Comparison of ENCODE assay signal across 19 cellular contexts in the genomic region with DNA sequence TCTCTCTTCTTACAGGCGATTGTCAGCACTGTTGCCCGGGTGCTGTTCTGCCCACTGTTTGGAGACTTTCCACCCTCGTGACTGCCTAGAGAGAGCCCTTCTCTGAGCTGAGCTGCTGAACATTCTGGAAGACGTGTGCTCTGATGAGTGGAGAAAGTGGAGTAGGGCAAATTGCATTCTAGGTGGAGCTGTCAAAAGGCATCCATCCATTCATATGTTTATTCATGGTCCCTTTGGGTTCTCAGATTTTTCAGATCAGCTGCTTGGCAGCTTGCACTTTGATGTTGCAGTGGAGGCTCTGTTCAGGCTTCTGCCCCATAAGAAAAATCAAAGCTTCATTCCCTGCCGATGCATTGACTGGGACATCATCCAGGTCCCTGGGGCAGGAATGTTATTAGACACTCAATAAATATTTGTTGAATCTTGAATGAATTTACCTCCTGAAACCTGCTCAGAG.
DNase-seq lines count a peak whose midpoint lies in the region; TF ChIP-seq lines count a peak whose summit lies in the region.
"Had no signal": no experiment of that assay in that cellular context is flagged by ENCODE, and none has a peak within 500 bp of the region (broad histone marks: within the 10 kb centered on the region; RNA-seq: fewer than 3 reads in every experiment).

No MANE protein-coding gene starts in this region.

- H3K27ac ChIP-seq in BLaER1: no peak overlapping the region
- no peak overlapping the region for H3K27ac ChIP-seq in mammary epithelial cell (ENCODE audit: insufficient read depth, low read depth, low read length)
- H3K27ac ChIP-seq in osteoblast (ENCODE audit: low read depth, low read length): no peak overlapping the region
- no peak overlapping the region for H3K27ac ChIP-seq in left ventricle myocardium inferior (replicated peaks)
- H3K27ac ChIP-seq in ascending aorta: no peak overlapping the region
- H3K27ac ChIP-seq: psoas muscle, vagina had no signal

- H3K4me1 ChIP-seq in BLaER1 (peaks cover 17% of the 10 kb centered on the region), mammary epithelial cell (ENCODE audit: insufficient read depth, low read length) (peaks cover 19% of the 10 kb centered on the region), osteoblast (ENCODE audit: insufficient read depth, low read length) (peaks cover 20% of the 10 kb centered on the region), left ventricle myocardium inferior (peaks cover 32% of the 10 kb centered on the region), ascending aorta (peaks cover 6 to 13% of the 10 kb centered on the region in 2 donors)

- H3K4me3 Mint-ChIP-seq in CD14-positive monocyte: no peak overlapping the region
- H3K4me3 Mint-ChIP-seq: activated naive CD4-positive, alpha-beta T cell treated with anti-CD3 and anti-CD28 coated beads, Interleukin-2, amount 50 U/mL, for 24 hours; CD4-positive, CD25-positive, alpha-beta regulatory T cell; GM23338; stimulated activated naive CD8-positive, alpha-beta T cell treated with anti-CD3 and anti-CD28 coated beads, Interleukin-15, Interleukin-2, amounts not matched to agents 100 ng/mL and 50 ng/mL, for 24 hours had no signal

- H3K4me1 Mint-ChIP-seq in CD14-positive monocyte: peaks cover 3% of the 10 kb centered on the region
- H3K4me1 Mint-ChIP-seq: activated naive CD4-positive, alpha-beta T cell treated with anti-CD3 and anti-CD28 coated beads, Interleukin-2, amount 50 U/mL, for 24 hours; CD4-positive, CD25-positive, alpha-beta regulatory T cell had no signal

- dilution Hi-C loops in mammary epithelial cell (cut with HindIII; ENCODE audit: low sequenced_read_pairs): no loop called here

- intact Hi-C loops in mammary epithelial cell (cut with micrococcal nuclease): no loop called here
- intact Hi-C loops in left ventricle myocardium inferior (cut with micrococcal nuclease): no loop called here
- intact Hi-C loops in ascending aorta (cut with DNase I): no loop called here
- intact Hi-C loops in CD14-positive monocyte (cut with micrococcal nuclease): no loop called here

- H3K27ac Mint-ChIP-seq in CD14-positive monocyte: peak overlapping the region in 1 of 7 donors; percentile 43
- H3K27ac Mint-ChIP-seq: activated naive CD4-positive, alpha-beta T cell treated with anti-CD3 and anti-CD28 coated beads, Interleukin-2, amount 50 U/mL, for 24 hours; CD4-positive, CD25-positive, alpha-beta regulatory T cell; GM23338; stimulated activated naive CD8-positive, alpha-beta T cell treated with anti-CD3 and anti-CD28 coated beads, Interleukin-15, Interleukin-2, amounts not matched to agents 100 ng/mL and 50 ng/mL, for 24 hours had no signal

- DNase-seq in MG63: peak; percentile 54
- peak; percentile 8 for DNase-seq in mammary epithelial cell
- DNase-seq in osteoblast (ENCODE audit: insufficient read length, low spot score, missing footprints): no peak
- DNase-seq in left ventricle myocardium inferior: no peak
- no peak for DNase-seq in stimulated activated naive CD4-positive, alpha-beta T cell treated with Interleukin-2 at 50 U/mL for 16 hours (lab: John Stamatoyannopoulos, UW)
- DNase-seq in ascending aorta (ENCODE audit: low spot score in 2 of 2): no peak
- DNase-seq in CD14-positive monocyte (ENCODE audit: low spot score): no peak
- DNase-seq: activated CD4-positive, alpha-beta T cell treated with anti-CD3 and anti-CD28 coated beads for 48 hours; activated T-cell treated with anti-CD3 and anti-CD28 coated beads for 4 hours; CD4-positive, CD25-positive, alpha-beta regulatory T cell; effector memory CD4-positive, alpha-beta T cell; NCI-H2029 treated with DMSO at 0.1 percent for 48 hours; psoas muscle; SHP77 had no signal

- peaks cover 0 to 3% (median 0%) of the 10 kb centered on the region in 7 donors for H3K9me3 Mint-ChIP-seq in CD14-positive monocyte
- H3K9me3 Mint-ChIP-seq: activated naive CD4-positive, alpha-beta T cell treated with anti-CD3 and anti-CD28 coated beads, Interleukin-2, amount 50 U/mL, for 24 hours; stimulated activated naive CD8-positive, alpha-beta T cell treated with anti-CD3 and anti-CD28 coated beads, Interleukin-15, Interleukin-2, amounts not matched to agents 100 ng/mL and 50 ng/mL, for 24 hours had no signal

- H3K4me2 ChIP-seq in BLaER1 (peak overlapping the region; percentile 15), mammary epithelial cell (ENCODE audit: insufficient read depth, low read depth, low read length) (no peak overlapping the region), osteoblast (ENCODE audit: insufficient read depth, low read length) (peak overlapping the region; percentile 21)
- H3K4me2 ChIP-seq: GM23338 had no signal

- no peaks in the 10 kb centered on the region for H3K27me3 ChIP-seq in BLaER1
- no peaks in the 10 kb centered on the region for H3K27me3 ChIP-seq in MG63
- no peaks in the 10 kb centered on the region for H3K27me3 ChIP-seq in mammary epithelial cell (ENCODE audit: insufficient read depth, low read length)
- peaks cover 7% of the 10 kb centered on the region for H3K27me3 ChIP-seq in osteoblast (ENCODE audit: insufficient read depth, low read length)
- no peaks in the 10 kb centered on the region for H3K27me3 ChIP-seq in left ventricle myocardium inferior (ENCODE audit: low read depth)
- H3K27me3 ChIP-seq in ascending aorta: no peaks in the 10 kb centered on the region
- H3K27me3 ChIP-seq: vagina had no signal

- BruUV-seq in mammary epithelial cell (replicated peaks; lab: Mats Ljungman, UMichigan): no TSS peak

- no peaks in the 10 kb centered on the region for H3K9me3 ChIP-seq in BLaER1
- no peaks in the 10 kb centered on the region for H3K9me3 ChIP-seq in MG63
- H3K9me3 ChIP-seq in mammary epithelial cell (replicated peaks; ENCODE audit: insufficient read depth, low read length): no peaks in the 10 kb centered on the region
- H3K9me3 ChIP-seq in osteoblast (ENCODE audit: low read depth, low read length): no peaks in the 10 kb centered on the region
- H3K9me3 ChIP-seq in left ventricle myocardium inferior (replicated peaks): no peaks in the 10 kb centered on the region
- H3K9me3 ChIP-seq in ascending aorta: no peaks in the 10 kb centered on the region
- H3K9me3 ChIP-seq: psoas muscle, vagina had no signal

- TF ChIP-seq CTCF in mammary epithelial cell (conservative IDR thresholded peaks at IDR 0.05 in 1 of 2, IDR thresholded peaks at IDR 0.05 in 1 of 2; ENCODE audit: extremely low read depth in 1 of 2, insufficient read depth in 1 of 2, low read depth in 1 of 2, low read length in 2 of 2): no peak
- no peak for TF ChIP-seq CTCF in osteoblast (IDR thresholded peaks at IDR 0.05; ENCODE audit: extremely low read depth, low read depth, low read length)
- TF ChIP-seq CTCF in left ventricle myocardium inferior (IDR thresholded peaks at IDR 0.05; ENCODE audit: borderline replicate concordance): no peak
- TF ChIP-seq CTCF in ascending aorta (IDR thresholded peaks at IDR 0.05): no peak
- no peak for TF ChIP-seq CTCF in CD14-positive monocyte (IDR thresholded peaks at IDR 0.05)

- H3K9ac ChIP-seq in BLaER1 (no peak overlapping the region), mammary epithelial cell (ENCODE audit: insufficient read depth, low read length) (no peak overlapping the region)

- in situ Hi-C loops in mammary epithelial cell (cut with MboI; ENCODE audit: low sequenced_read_pairs in 2 of 2): no loop called here

- H2AFZ ChIP-seq in mammary epithelial cell (ENCODE audit: low read depth, low read length): no peak overlapping the region
- H2AFZ ChIP-seq in osteoblast (ENCODE audit: low read length): no peak overlapping the region
- H2AFZ ChIP-seq: GM23338 had no signal

- no peak overlapping the region for H3K4me3 ChIP-seq in BLaER1
- no peak overlapping the region for H3K4me3 ChIP-seq in MG63
- H3K4me3 ChIP-seq in mammary epithelial cell (replicated peaks in 1 of 3; ENCODE audit: insufficient read depth in 1 of 3, low read depth in 2 of 3, low read length in 3 of 3): no peak overlapping the region
- H3K4me3 ChIP-seq in osteoblast (ENCODE audit: insufficient read depth, low read length): no peak overlapping the region
- no peak overlapping the region for H3K4me3 ChIP-seq in left ventricle myocardium inferior
- no peak overlapping the region for H3K4me3 ChIP-seq in ascending aorta
- H3K4me3 ChIP-seq: GM23338, psoas muscle, vagina had no signal

- H4K20me1 ChIP-seq in BLaER1: no peaks in the 10 kb centered on the region
- no peaks in the 10 kb centered on the region for H4K20me1 ChIP-seq in mammary epithelial cell (ENCODE audit: insufficient read depth, low read length)
- H4K20me1 ChIP-seq in osteoblast (ENCODE audit: insufficient read depth, low read length): no peaks in the 10 kb centered on the region

- no peaks in the 10 kb centered on the region for H3K36me3 ChIP-seq in BLaER1
- H3K36me3 ChIP-seq in MG63: no peaks in the 10 kb centered on the region
- H3K36me3 ChIP-seq in mammary epithelial cell (ENCODE audit: insufficient read depth, low read length): no peaks in the 10 kb centered on the region
- no peaks in the 10 kb centered on the region for H3K36me3 ChIP-seq in osteoblast (ENCODE audit: insufficient read depth, low read length)
- no peaks in the 10 kb centered on the region for H3K36me3 ChIP-seq in left ventricle myocardium inferior
- H3K36me3 ChIP-seq in ascending aorta: no peaks in the 10 kb centered on the region
- H3K36me3 ChIP-seq: vagina had no signal

- peaks cover 7 to 10% (median 9%) of the 10 kb centered on the region in 3 donors for H3K27me3 Mint-ChIP-seq in CD14-positive monocyte (ENCODE audit: low read depth in 3 of 3)
- H3K27me3 Mint-ChIP-seq: activated naive CD4-positive, alpha-beta T cell treated with anti-CD3 and anti-CD28 coated beads, Interleukin-2, amount 50 U/mL, for 24 hours had no signal

- H3K36me3 Mint-ChIP-seq in CD14-positive monocyte: no peaks in the 10 kb centered on the region
- H3K36me3 Mint-ChIP-seq: activated naive CD4-positive, alpha-beta T cell treated with anti-CD3 and anti-CD28 coated beads, Interleukin-2, amount 50 U/mL, for 24 hours; CD4-positive, CD25-positive, alpha-beta regulatory T cell had no signal

- 16% methylated on average over 5 of the region's 5 CpGs for WGBS in mammary epithelial cell (ENCODE audit: low coverage, missing lambda C conversion rate)

- H3K79me2 ChIP-seq in mammary epithelial cell (ENCODE audit: insufficient read depth, low read length): no peaks in the 10 kb centered on the region
- no peaks in the 10 kb centered on the region for H3K79me2 ChIP-seq in osteoblast (ENCODE audit: insufficient read depth, low read length)

- CTCF ChIA-PET in mammary epithelial cell (lab: Charles Lee; ENCODE audit: low non-redundant PET): no interaction called here

Comparison
In these comparisons a context has a peak if more than half of its experiments do, and no peak if none do; other contexts are left out.
1. DNase-seq: peak in MG63 (single experiment) and mammary epithelial cell (single experiment); none in osteoblast (single experiment), left ventricle myocardium inferior (single experiment), stimulated activated naive CD4-positive, alpha-beta T cell treated with Interleukin-2 at 50 U/mL for 16 hours (single experiment), ascending aorta (0 of 2) and CD14-positive monocyte (single experiment).